In genomic region chr14:21894003-21894897, GRCh38 we compare ENCODE assay signal across 9 cellular contexts.
DNase-seq lines count a peak whose midpoint lies in the region; ATAC-seq, FAIRE-seq and TF ChIP-seq lines count a peak whose summit lies in the region.
"Had no signal": no experiment of that assay in that cellular context is flagged by ENCODE, and none has a peak within 500 bp of the region (broad histone marks: within the 10 kb centered on the region; RNA-seq: fewer than 3 reads in every experiment).

No MANE protein-coding gene starts in this region.

- H3K27ac ChIP-seq in A549 (no peak overlapping the region), right atrium auricular region (no peak overlapping the region)

- peak in 1 of 2 experiments; percentile 24 for DNase-seq in A549 (ENCODE audit: low read depth in 1 of 2, low spot score in 1 of 2)
- no peak for DNase-seq in HTR-8/SVneo (ENCODE audit: insufficient read length, low spot score)
- DNase-seq in activated CD8-positive, alpha-beta memory T cell treated with anti-CD3 and anti-CD28 coated beads, Interleukin-2, amount 50 U/mL, for 48 hours = peak; percentile 62
- DNase-seq in glutamatergic neuron = peak; percentile 61
- DNase-seq in stimulated activated naive CD4-positive, alpha-beta T cell (lab: John Stamatoyannopoulos, UW) = peak in 5 of 6 experiments; percentile 16 to 46 (median 38)
- DNase-seq in NCI-H2107 (lab: John Stamatoyannopoulos, UW) = no peak
- DNase-seq in right atrium auricular region (ENCODE audit: low spot score) = no peak
- no peak for DNase-seq in HT-29 (ENCODE audit: low spot score)
- DNase-seq: activated B cell treated with CpG ODN at 0.5 μM for 24 hours had no signal

- POLR2A ChIA-PET in A549 (lab: Yijun Ruan, JAX) = no interaction called here

- H3K27ac Mint-ChIP-seq in glutamatergic neuron (ENCODE audit: unreplicated experiment) = no peak overlapping the region
- H3K27ac Mint-ChIP-seq: activated B cell treated with CpG ODN at 0.5 μM for 24 hours had no signal

- H3K36me3 ChIP-seq in right atrium auricular region = no peaks in the 10 kb centered on the region

- peak in 1 of 2 experiments; percentile 29; a peak in 1 of 5 replicates for TF ChIP-seq RAD21 in A549 (conservative IDR thresholded peaks at IDR 0.05 in 1 of 2, IDR thresholded peaks at IDR 0.05 in 1 of 2)

- H3K27me3 ChIP-seq in right atrium auricular region = no peaks in the 10 kb centered on the region

- no peaks in the 10 kb centered on the region for H3K4me1 Mint-ChIP-seq in glutamatergic neuron (ENCODE audit: low read depth, unreplicated experiment)
- H3K4me1 Mint-ChIP-seq: activated B cell treated with CpG ODN at 0.5 μM for 24 hours had no signal

- peak; percentile 78 to 80 for ATAC-seq in A549

- no peaks in the 10 kb centered on the region for H3K9me3 Mint-ChIP-seq in glutamatergic neuron (ENCODE audit: unreplicated experiment)
- H3K9me3 Mint-ChIP-seq: activated B cell treated with CpG ODN at 0.5 μM for 24 hours had no signal

- no peak overlapping the region for H3K4me3 Mint-ChIP-seq in glutamatergic neuron (ENCODE audit: unreplicated experiment)
- H3K4me3 Mint-ChIP-seq: activated B cell treated with CpG ODN at 0.5 μM for 24 hours had no signal

- no peak for TF ChIP-seq POLR2A in A549 (IDR thresholded peaks at IDR 0.05; ENCODE audit: low read length)

- H3K4me3 ChIP-seq in A549 = no peak overlapping the region
- H3K4me3 ChIP-seq in right atrium auricular region = no peak overlapping the region

- TF ChIP-seq EP300 in A549 (IDR thresholded peaks at IDR 0.05) = no peak

- TF ChIP-seq CTCF in A549 (IDR thresholded peaks at IDR 0.05) (no peak), glutamatergic neuron (IDR thresholded peaks at IDR 0.05; ENCODE audit: partially characterized antibody, unreplicated experiment) (peak; percentile 57), right atrium auricular region (IDR thresholded peaks at IDR 0.05) (no peak)

- peak; percentile 56 for FAIRE-seq in A549 (lab: Jason Lieb, UNC)
- FAIRE-seq in HTR-8/SVneo (lab: Jason Lieb, UNC) = peak; percentile 73

- H3K4me2 ChIP-seq in A549 = no peak overlapping the region

- CTCF ChIA-PET in A549 (lab: Yijun Ruan, JAX) = interaction anchor here (0.9 to 1.3 kb wide), 3 partner anchors 11 to 206 kb away, joined by 3 to 5 read pairs (median 3); no protein-coding TSS in a partner anchor

- peaks cover 2% of the 10 kb centered on the region for H3K27me3 Mint-ChIP-seq in glutamatergic neuron (ENCODE audit: unreplicated experiment)

- no peaks in the 10 kb centered on the region for H3K36me3 Mint-ChIP-seq in glutamatergic neuron (ENCODE audit: unreplicated experiment)

- 10% methylated on average over 13 of the region's 13 CpGs for WGBS in A549 (ENCODE audit: missing lambda C conversion rate)

- H3K4me1 ChIP-seq in A549 (no peaks in the 10 kb centered on the region), right atrium auricular region (no peaks in the 10 kb centered on the region)

- no peaks in the 10 kb centered on the region for H3K9me3 ChIP-seq in A549
- no peaks in the 10 kb centered on the region for H3K9me3 ChIP-seq in right atrium auricular region

TF ChIP-seq in A549, 52 proteins besides CTCF, POLR2A, EP300 and RAD21:
- TF ChIP-seq, protein P1, sequence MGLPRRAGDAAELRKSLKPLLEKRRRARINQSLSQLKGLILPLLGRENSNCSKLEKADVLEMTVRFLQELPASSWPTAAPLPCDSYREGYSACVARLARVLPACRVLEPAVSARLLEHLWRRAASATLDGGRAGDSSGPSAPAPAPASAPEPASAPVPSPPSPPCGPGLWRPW (IDR thresholded peaks at IDR 0.05) = no peak
- no peak for TF ChIP-seq BHLHE40 (IDR thresholded peaks at IDR 0.05; ENCODE audit: low read depth, low read length)
- no peak for TF ChIP-seq SREBF2 (IDR thresholded peaks at IDR 0.05)
- no peak for TF ChIP-seq TP53 (CRISPR knock-in tag; IDR thresholded peaks at IDR 0.05)
- TF ChIP-seq RFX5 (IDR thresholded peaks at IDR 0.05) = no peak
- TF ChIP-seq HDAC2 (IDR thresholded peaks at IDR 0.05) = no peak
- TF ChIP-seq HOXB5 (CRISPR knock-in tag; IDR thresholded peaks at IDR 0.05) = no peak
- no peak for TF ChIP-seq REST (IDR thresholded peaks at IDR 0.05)
- no peak for TF ChIP-seq CEBPB (IDR thresholded peaks at IDR 0.05)

Comparison
In these comparisons a context has a peak if more than half of its experiments do, and no peak if none do; other contexts are left out.
1. DNase-seq: peak in activated CD8-positive, alpha-beta memory T cell treated with anti-CD3 and anti-CD28 coated beads, Interleukin-2, amount 50 U/mL, for 48 hours (single experiment), glutamatergic neuron (single experiment) and stimulated activated naive CD4-positive, alpha-beta T cell (5 of 6); none in HTR-8/SVneo (single experiment), NCI-H2107 (single experiment), right atrium auricular region (single experiment) and HT-29 (single experiment).